8 cellular contexts compared by ENCODE assay signal in the genomic region with DNA sequence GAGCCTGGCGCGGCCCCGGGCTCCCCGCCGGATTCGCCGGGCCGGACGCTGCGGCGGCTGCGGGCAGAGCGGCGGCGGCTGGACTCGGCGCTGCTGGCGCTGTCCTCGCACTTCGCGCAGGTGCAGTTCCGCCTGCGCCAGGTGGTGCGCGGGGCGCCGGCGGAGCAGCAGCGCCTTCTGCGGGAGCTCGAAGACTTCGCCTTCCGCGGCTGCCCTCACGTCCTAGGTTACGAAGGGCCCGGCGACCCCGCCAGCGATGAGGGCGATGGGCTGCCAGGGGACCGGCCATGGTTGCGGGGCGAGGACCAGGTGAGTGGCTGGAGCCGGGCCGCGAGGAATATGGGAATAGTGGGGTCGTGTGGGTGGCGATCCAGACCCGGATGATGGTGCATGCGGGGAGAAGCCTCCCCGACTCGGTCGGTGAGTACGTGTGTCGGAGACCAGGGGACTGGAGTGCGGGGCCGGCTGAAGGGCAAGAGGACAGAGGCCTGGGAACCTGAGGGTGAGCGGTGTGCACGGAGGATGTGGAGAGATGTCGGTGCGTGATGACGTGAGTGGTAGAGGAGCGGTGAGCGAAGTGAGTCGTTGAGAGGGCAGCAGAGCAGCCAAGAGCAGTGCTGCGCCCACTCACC. TPM values are rescaled to one million over a fixed set of nuclear protein-coding genes. Genes with fewer than 3 reads are reported as not detected.
DNase-seq lines count a peak whose midpoint lies in the region; ATAC-seq and TF ChIP-seq lines count a peak whose summit lies in the region.

No MANE protein-coding gene starts in this region.

- peak; percentile 69 for DNase-seq in HPDE6-E6E7 (ENCODE audit: extremely low spot score)
- DNase-seq in RKO (ENCODE audit: low spot score), result peak; percentile 75
- peak; percentile 56 for DNase-seq in fibroblast of pulmonary artery (ENCODE audit: low read depth)
- no peak for DNase-seq in tibial artery

- H3K36me3 ChIP-seq in BLaER1 (peaks cover 17% of the 10 kb centered on the region), neuron (ENCODE audit: insufficient read depth, low read length) (peaks cover 10% of the 10 kb centered on the region), tibial artery (peaks cover 0 to 21% (median 6%) of the 10 kb centered on the region in 3 donors)

- intact Hi-C loops in tibial artery (cut with DNase I; ENCODE audit: low total_unique reads), result no loop called here

- H3K27me3 ChIP-seq in BLaER1, result no peaks in the 10 kb centered on the region
- no peaks in the 10 kb centered on the region for H3K27me3 ChIP-seq in neuron (ENCODE audit: insufficient read depth, low read length)
- no peaks in the 10 kb centered on the region for H3K27me3 ChIP-seq in tibial artery

- TF ChIP-seq CTCF in fibroblast of pulmonary artery (IDR thresholded peaks at IDR 0.05; ENCODE audit: low read length, missing control alignments) (no peak), tibial artery (IDR thresholded peaks at IDR 0.05) (no peak)

- peaks cover 17% of the 10 kb centered on the region for H3K4me1 Mint-ChIP-seq in activated T-helper 17 cell treated with anti-CD3 and anti-CD28 coated beads, Interleukin-2, amount 50 U/mL, for 72 hours

- H3K4me1 ChIP-seq in BLaER1, result peaks cover 76% of the 10 kb centered on the region
- H3K4me1 ChIP-seq in neuron (ENCODE audit: insufficient read depth, low read length), result peaks cover 12% of the 10 kb centered on the region
- H3K4me1 ChIP-seq in tibial artery, result peaks cover 4 to 28% (median 19%) of the 10 kb centered on the region in 4 donors

- H3K27me3 Mint-ChIP-seq in activated T-helper 17 cell treated with anti-CD3 and anti-CD28 coated beads, Interleukin-2, amount 50 U/mL, for 72 hours, result no peaks in the 10 kb centered on the region

- H4K20me1 ChIP-seq in BLaER1, result peaks cover 18% of the 10 kb centered on the region

- H3K9me3 Mint-ChIP-seq in activated T-helper 17 cell treated with anti-CD3 and anti-CD28 coated beads, Interleukin-2, amount 50 U/mL, for 72 hours, result no peaks in the 10 kb centered on the region

- peak overlapping the region; percentile 78 for H2AFZ ChIP-seq in neuron (ENCODE audit: low read depth, low read length)

- H3K36me3 Mint-ChIP-seq in activated T-helper 17 cell treated with anti-CD3 and anti-CD28 coated beads, Interleukin-2, amount 50 U/mL, for 72 hours (ENCODE audit: low read depth), result peaks cover 58% of the 10 kb centered on the region

- H3K9ac ChIP-seq in BLaER1, result peak overlapping the region; percentile 86

- ATAC-seq in GM19351 (IDR thresholded peaks at IDR 0.05; ENCODE audit: unreplicated experiment), result peak; percentile 59
- ATAC-seq in activated T-helper 17 cell treated with anti-CD3 and anti-CD28 coated beads, Interleukin-2, amount 50 U/mL, for 72 hours (replicated peaks), result peak; percentile 88

- no peaks in the 10 kb centered on the region for H3K9me3 ChIP-seq in BLaER1
- no peaks in the 10 kb centered on the region for H3K9me3 ChIP-seq in neuron (ENCODE audit: low read length)
- H3K9me3 ChIP-seq in tibial artery, result no peaks in the 10 kb centered on the region

- H3K4me3 Mint-ChIP-seq in activated T-helper 17 cell treated with anti-CD3 and anti-CD28 coated beads, Interleukin-2, amount 50 U/mL, for 72 hours, result peak overlapping the region; percentile 93

- peak overlapping the region; percentile 98 for H3K4me3 ChIP-seq in BLaER1
- H3K4me3 ChIP-seq in fibroblast of pulmonary artery (replicated peaks; ENCODE audit: low read depth, low read length), result peak overlapping the region; percentile 84
- H3K4me3 ChIP-seq in neuron (ENCODE audit: low read length), result peak overlapping the region; percentile 55
- H3K4me3 ChIP-seq in tibial artery, result peak overlapping the region; percentile 81 to 84

- peak overlapping the region; percentile 89 for H3K27ac ChIP-seq in BLaER1
- H3K27ac ChIP-seq in tibial artery, result peak overlapping the region; percentile 72 to 74

- H3K27ac Mint-ChIP-seq in activated T-helper 17 cell treated with anti-CD3 and anti-CD28 coated beads, Interleukin-2, amount 50 U/mL, for 72 hours, result peak overlapping the region; percentile 95

- peak overlapping the region; percentile 92 for H3K4me2 ChIP-seq in BLaER1

RNA-seq across cellular contexts. Expression of a gene that starts 0.5 kb away (rescaled TPM):
- 10 to 100 TPM; 15.7 to 21.9 TPM for total RNA-seq in activated T-helper 17 cell treated with anti-CD3 and anti-CD28 coated beads, Interleukin-2, amount 50 U/mL, for 72 hours

RNA-seq across cellular contexts. Expression of a gene that starts 1.0 kb away (rescaled TPM):
- 1 to 10 TPM; 1.4 to 2.7 TPM for total RNA-seq in activated T-helper 17 cell treated with anti-CD3 and anti-CD28 coated beads, Interleukin-2, amount 50 U/mL, for 72 hours

RNA-seq across cellular contexts. Expression of a gene that starts 16.6 kb away (rescaled TPM):
- total RNA-seq in activated T-helper 17 cell treated with anti-CD3 and anti-CD28 coated beads, Interleukin-2, amount 50 U/mL, for 72 hours, result 10 to 100 TPM; 58.5 to 61.3 TPM

RNA-seq across cellular contexts. Expression of a gene that starts 17.3 kb away (rescaled TPM):
- total RNA-seq in activated T-helper 17 cell treated with anti-CD3 and anti-CD28 coated beads, Interleukin-2, amount 50 U/mL, for 72 hours, result 1,000 to 10,000 TPM; 1,154 to 1,186 TPM

RNA-seq across cellular contexts. Expression of a gene that starts 25.7 kb away (rescaled TPM):
- total RNA-seq in activated T-helper 17 cell treated with anti-CD3 and anti-CD28 coated beads, Interleukin-2, amount 50 U/mL, for 72 hours, result 10 to 100 TPM; 38.4 to 45.4 TPM

Comparison
In these comparisons a context has a peak if more than half of its experiments do, and no peak if none do; other contexts are left out.
1. DNase-seq: peak in HPDE6-E6E7 (single experiment), RKO (single experiment) and fibroblast of pulmonary artery (single experiment); none in tibial artery (0 of 2).
2. Peak in every context shown above with its lines, with median percentiles within 50 percentile points of each other: H3K4me3 ChIP-seq.